ENCODE assay signal across 8 cellular contexts in the genomic region with DNA sequence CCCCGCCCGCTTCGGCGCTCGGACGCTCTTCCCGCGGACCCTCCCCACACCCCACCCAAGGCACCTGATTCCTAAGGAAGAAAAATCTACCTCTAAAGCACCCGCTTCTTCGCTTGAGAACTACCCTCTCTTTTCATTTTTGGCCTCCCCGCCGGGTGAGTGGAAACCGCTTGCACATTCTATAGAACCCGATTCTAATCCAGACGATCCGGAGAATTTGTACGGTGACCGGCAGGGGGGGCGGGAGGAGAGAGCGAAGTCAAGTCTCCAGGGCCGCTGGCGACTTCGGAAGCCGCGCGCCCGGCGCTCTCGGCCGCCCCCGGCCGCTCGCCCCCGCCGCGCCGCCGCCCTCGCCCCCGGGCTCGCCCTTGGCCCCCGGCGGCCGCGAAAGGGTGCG. TPM values are rescaled to one million over a fixed set of nuclear protein-coding genes. Genes with fewer than 3 reads are reported as not detected.
DNase-seq lines count a peak whose midpoint lies in the region; ATAC-seq, FAIRE-seq and TF ChIP-seq lines count a peak whose summit lies in the region.

A gene (plus strand): TSS at position 262 of the 397 bp plus-strand sequence. CDS start 221 bp downstream, outside the sequence.

- H3K27ac ChIP-seq in HepG2 (ENCODE audit: extremely low read length, insufficient read depth, low read length): no peak within 1 kb of the TSS

- no peaks in the 10 kb centered on the region for H3K36me3 ChIP-seq in HepG2 (replicated peaks in 1 of 2; ENCODE audit: control insufficient read depth in 1 of 2, insufficient read depth in 2 of 2, low read length in 2 of 2)

- 28% methylated on average over 32 of the region's 46 CpGs for WGBS in HepG2 (ENCODE audit: low lambda C conversion rate)

- TF ChIP-seq POLR2A in HepG2 (IDR thresholded peaks at IDR 0.05; ENCODE audit: insufficient read depth in 1 of 2, low read depth in 2 of 2, low read length in 2 of 2): no peak

- H3K4me1 Mint-ChIP-seq in T-helper 1 cell treated with Interleukin-12 subunit alpha and Interleukin-12 subunit beta and Interleukin-4 antibody, amounts not matched to agents 30 μg/mL and 1 μg/mL, for 36 hours (ENCODE audit: low read depth): peaks cover 4% of the 10 kb centered on the region

- intact Hi-C loops in HepG2 (cut with micrococcal nuclease; ENCODE audit: unreplicated experiment): loop anchor here (1.0 to 5.0 kb wide), 3 partner anchors 114 to 303 kb away; no protein-coding TSS in a partner anchor

- POLR2A ChIA-PET in HepG2 (lab: Yijun Ruan, JAX): interaction anchor here (1.4 kb wide), 1 partner anchor 30 kb away, joined by 3 read pairs; no protein-coding TSS in a partner anchor

- peak within 1 kb of the TSS; percentile 86 for H3K9ac ChIP-seq in HepG2 (ENCODE audit: insufficient read depth, low read depth, low read length)

- H3K79me2 ChIP-seq in HepG2 (ENCODE audit: insufficient read depth, low read length): no peaks in the 10 kb centered on the region

- peak; percentile 67 for TF ChIP-seq RAD21 in HepG2 (CRISPR knock-in tag; IDR thresholded peaks at IDR 0.05)

- peaks cover 2% of the 10 kb centered on the region for H3K36me3 Mint-ChIP-seq in T-helper 1 cell treated with Interleukin-12 subunit alpha and Interleukin-12 subunit beta and Interleukin-4 antibody, amounts not matched to agents 30 μg/mL and 1 μg/mL, for 36 hours (ENCODE audit: low read depth)

- H4K20me1 ChIP-seq in HepG2 (ENCODE audit: insufficient read depth, low read length): no peaks in the 10 kb centered on the region

- H3K27ac Mint-ChIP-seq in T-helper 1 cell treated with Interleukin-12 subunit alpha and Interleukin-12 subunit beta and Interleukin-4 antibody, amounts not matched to agents 30 μg/mL and 1 μg/mL, for 36 hours: no peak within 1 kb of the TSS

- H3K4me2 ChIP-seq in HepG2 (ENCODE audit: low read depth, low read length): peak within 1 kb of the TSS; percentile 93

- in situ Hi-C loops in HepG2 (cut with HindIII; ENCODE audit: extremely low pct_ligation_motif_present, low pct_unique_long_range_greater_than_20kb): loop anchor here (5.0 kb wide), 1 partner anchor 301 kb away; no protein-coding TSS in a partner anchor

- ATAC-seq in HepG2: peak; percentile 79

- CTCF ChIA-PET in HepG2 (lab: Yijun Ruan, JAX; ENCODE audit: low intra/inter-chr PET ratio, low total read pairs): interaction anchor here (2.6 kb wide), 1 partner anchor 303 kb away, joined by 14 read pairs; no protein-coding TSS in a partner anchor

- H3K4me3 ChIP-seq in HFF-Myc (replicated peaks; ENCODE audit: low read depth, low read length) (peak within 1 kb of the TSS; percentile 64), HepG2 (replicated peaks in 1 of 3; ENCODE audit: insufficient read depth in 1 of 3, low read depth in 2 of 3, low read length in 3 of 3) (peak within 1 kb of the TSS; percentile 82 to 94 (median 93))

- H3K9me3 Mint-ChIP-seq in T-helper 1 cell treated with Interleukin-12 subunit alpha and Interleukin-12 subunit beta and Interleukin-4 antibody, amounts not matched to agents 30 μg/mL and 1 μg/mL, for 36 hours: no peaks in the 10 kb centered on the region

- peak; percentile 28 for TF ChIP-seq CTCF in HFF-Myc (IDR thresholded peaks at IDR 0.05; ENCODE audit: low read depth, low read length, missing control alignments)
- peak; percentile 64 for TF ChIP-seq CTCF in HepG2 (CRISPR knock-in tag; IDR thresholded peaks at IDR 0.05)

- H3K4me1 ChIP-seq in HepG2 (ENCODE audit: insufficient read depth, low read length): peaks cover 20% of the 10 kb centered on the region

- FAIRE-seq in HepG2 (lab: Jason Lieb, UNC): no peak

- H3K27me3 ChIP-seq in HepG2 (ENCODE audit: control insufficient read depth in 1 of 2, insufficient read depth in 2 of 2, low read length in 2 of 2): peaks cover 0 to 7% of the 10 kb centered on the region in 2 experiments; a peak in 1 of 5 replicates

- TF ChIP-seq EP300 in HepG2 (IDR thresholded peaks at IDR 0.05; ENCODE audit: low read depth in 2 of 2, low read length in 2 of 2) (no peak), HepG2 (CRISPR knock-in tag; IDR thresholded peaks at IDR 0.05; ENCODE audit: borderline replicate concordance) (no peak)

- peak; percentile 53 for DNase-seq in AG08395 (ENCODE audit: low spot score)
- no peak for DNase-seq in HFF-Myc (ENCODE audit: extremely low read depth, low read depth)
- peak; percentile 7 to 71 for DNase-seq in dermis microvascular lymphatic vessel endothelial cell (ENCODE audit: low read depth in 2 of 2)
- DNase-seq in HepG2 (ENCODE audit: low spot score): peak; percentile 66
- DNase-seq in stimulated activated CD4-positive, alpha-beta T cell treated with anti-CD3 and anti-CD28 coated beads, Interleukin-2, amount 100 ng/mL, for 24 hours: peak; percentile 30 to 67
- DNase-seq in NCI-H2107 treated with DMSO at 0.1 percent for 48 hours (lab: John Stamatoyannopoulos, UW; ENCODE audit: unreplicated experiment): no peak
- no peak for DNase-seq in DMS153 treated with DMSO at 0.1 percent for 48 hours (lab: John Stamatoyannopoulos, UW; ENCODE audit: unreplicated experiment)

- H3K4me3 Mint-ChIP-seq in T-helper 1 cell treated with Interleukin-12 subunit alpha and Interleukin-12 subunit beta and Interleukin-4 antibody, amounts not matched to agents 30 μg/mL and 1 μg/mL, for 36 hours: peak within 1 kb of the TSS; percentile 57

- no peaks in the 10 kb centered on the region for H3K9me3 ChIP-seq in HepG2 (ENCODE audit: low read length)

- H2AFZ ChIP-seq in HepG2 (ENCODE audit: low read length): peak within 1 kb of the TSS; percentile 36

- peaks cover 80% of the 10 kb centered on the region for H3K27me3 Mint-ChIP-seq in T-helper 1 cell treated with Interleukin-12 subunit alpha and Interleukin-12 subunit beta and Interleukin-4 antibody, amounts not matched to agents 30 μg/mL and 1 μg/mL, for 36 hours (ENCODE audit: low read depth)

- no TSS peak for BruUV-seq in HepG2 (replicated peaks; lab: Mats Ljungman, UMichigan)

TF ChIP-seq in HepG2, 621 proteins besides CTCF, POLR2A, EP300 and RAD21 (continues in another document):
- TF ChIP-seq, protein P1, sequence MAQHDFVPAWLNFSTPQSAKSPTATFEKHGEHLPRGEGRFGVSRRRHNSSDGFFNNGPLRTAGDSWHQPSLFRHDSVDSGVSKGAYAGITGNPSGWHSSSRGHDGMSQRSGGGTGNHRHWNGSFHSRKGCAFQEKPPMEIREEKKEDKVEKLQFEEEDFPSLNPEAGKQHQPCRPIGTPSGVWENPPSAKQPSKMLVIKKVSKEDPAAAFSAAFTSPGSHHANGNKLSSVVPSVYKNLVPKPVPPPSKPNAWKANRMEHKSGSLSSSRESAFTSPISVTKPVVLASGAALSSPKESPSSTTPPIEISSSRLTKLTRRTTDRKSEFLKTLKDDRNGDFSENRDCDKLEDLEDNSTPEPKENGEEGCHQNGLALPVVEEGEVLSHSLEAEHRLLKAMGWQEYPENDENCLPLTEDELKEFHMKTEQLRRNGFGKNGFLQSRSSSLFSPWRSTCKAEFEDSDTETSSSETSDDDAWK (CRISPR knock-in tag; IDR thresholded peaks at IDR 0.05): no peak
- TF ChIP-seq ZNF264 (CRISPR knock-in tag; IDR thresholded peaks at IDR 0.05): 0 out of 2 replicates have a peak, but pooled peaks have one; percentile 2
- TF ChIP-seq TSC22D2 (CRISPR knock-in tag; IDR thresholded peaks at IDR 0.05; ENCODE audit: borderline replicate concordance): no peak

RNA-seq across cellular contexts. Expression of the gene that starts here (rescaled TPM):
- total RNA-seq in dermis microvascular lymphatic vessel endothelial cell (0.63 and 0.64 TPM in 2 replicates), HepG2 (2016; rRNA removed; fragmentation: Illumina TruSeq; extraction: Trizol) (1.2 and 1.5 TPM in 2 replicates)
- total RNA-seq in HepG2 (2016; cell fraction: cytosol; rRNA removed; fragmentation: Illumina TruSeq; extraction: Trizol; ENCODE audit: low read depth): 0.30 and 0.62 TPM in 2 replicates
- total RNA-seq in HepG2 (2016; cell fraction: insoluble cytoplasmic fraction; rRNA removed; fragmentation: Illumina TruSeq; extraction: Trizol): 0.76 and 0.89 TPM in 2 replicates
- total RNA-seq in HepG2 (2016; cell fraction: membrane; rRNA removed; fragmentation: Illumina TruSeq; extraction: Trizol): 1.2 and 2.2 TPM in 2 replicates
- 0.81 and 1.2 TPM in 2 replicates for total RNA-seq in HepG2 (2016; cell fraction: nucleus; rRNA removed; fragmentation: Illumina TruSeq; extraction: Trizol)
- 14.2 and 17.4 TPM in 2 replicates for polyA plus RNA-seq in HepG2 (2011; rRNA removed)
- 10.7 and 12.6 TPM in 2 replicates for polyA plus RNA-seq in HepG2 (2011; cell fraction: cytosol; rRNA removed)
- polyA plus RNA-seq in HepG2 (2011; cell fraction: nucleus; rRNA removed): 12.0 and 16.2 TPM in 2 replicates
- polyA plus RNA-seq in HepG2 (2012): 15.9 and 21.5 TPM in 2 replicates
- 0.70 and 0.95 TPM in 2 replicates for polyA plus RNA-seq in HepG2 (2016; cell fraction: cytosol; fragmentation: Illumina TruSeq; extraction: Trizol; ENCODE audit: low read depth)
- 1.8 and 1.9 TPM in 2 replicates for polyA plus RNA-seq in HepG2 (2016; cell fraction: insoluble cytoplasmic fraction; fragmentation: Illumina TruSeq; extraction: Trizol; ENCODE audit: low read depth)
- polyA plus RNA-seq in HepG2 (2016; cell fraction: membrane; fragmentation: Illumina TruSeq; extraction: Trizol; ENCODE audit: low read depth): 1.3 and 1.5 TPM in 2 replicates
- polyA plus RNA-seq in HepG2 (2016; cell fraction: nucleus; fragmentation: Illumina TruSeq; extraction: Trizol; ENCODE audit: insufficient read depth, low read depth): 1.8 and 2.1 TPM in 2 replicates
- polyA minus RNA-seq in HepG2 (2011; rRNA and poly(A)+ RNA removed; ENCODE audit: low replicate concordance): 54.9 TPM in 1 of 2 replicates, not detected in the other
- polyA minus RNA-seq in HepG2 (2011; cell fraction: cytosol; rRNA and poly(A)+ RNA removed): 18.0 and 21.3 TPM in 2 replicates
- 6.8 and 8.3 TPM in 2 replicates for polyA minus RNA-seq in HepG2 (2011; cell fraction: nucleus; rRNA and poly(A)+ RNA removed)

Comparison
In these comparisons a context has a peak if more than half of its experiments do, and no peak if none do; other contexts are left out.
1. Peak in DNase-seq in dermis microvascular lymphatic vessel endothelial cell; RNA of the gene not detected or under 1 TPM.
2. DNase-seq: peak in AG08395 (single experiment), HepG2 (single experiment) and stimulated activated CD4-positive, alpha-beta T cell treated with anti-CD3 and anti-CD28 coated beads, Interleukin-2, amount 100 ng/mL, for 24 hours (2 of 2); none in HFF-Myc (single experiment), NCI-H2107 treated with DMSO at 0.1 percent for 48 hours (single experiment) and DMS153 treated with DMSO at 0.1 percent for 48 hours (single experiment).